18 cellular contexts compared by ENCODE assay signal in genomic region chr6:39801456-39802251, GRCh38. TPM values are rescaled to one million over a fixed set of nuclear protein-coding genes. Genes with fewer than 3 reads are reported as not detected.
A peak's percentile ranks its signal among the peaks of the same experiment; 100 is the strongest.
DNase-seq lines count a peak whose midpoint lies in the region; ATAC-seq and TF ChIP-seq lines count a peak whose summit lies in the region.
"Had no signal": no experiment of that assay in that cellular context is flagged by ENCODE, and none has a peak within 500 bp of the region (broad histone marks: within the 10 kb centered on the region; RNA-seq: fewer than 3 reads in every experiment).

No MANE protein-coding gene starts in this region.

- H3K4me3 Mint-ChIP-seq in progenitor cell of endocrine pancreas (ENCODE audit: low read depth), result no peak overlapping the region
- H3K4me3 Mint-ChIP-seq: neural crest cell; stimulated activated effector memory CD8-positive, alpha-beta T cell treated with anti-CD3 and anti-CD28 coated beads, Interleukin-12 subunit alpha, Interleukin-12 subunit beta, amount 100 ng/mL, for 72 hours had no signal

- H3K4me1 ChIP-seq in adipocyte (ENCODE audit: control insufficient read depth, insufficient read depth, low read length), result peaks cover 24% of the 10 kb centered on the region
- H3K4me1 ChIP-seq: SJCRH30 had no signal

- no peaks in the 10 kb centered on the region for H3K27me3 Mint-ChIP-seq in progenitor cell of endocrine pancreas

- peaks cover 20% of the 10 kb centered on the region for H3K4me1 Mint-ChIP-seq in progenitor cell of endocrine pancreas (ENCODE audit: low read depth)
- H3K4me1 Mint-ChIP-seq: stimulated activated effector memory CD8-positive, alpha-beta T cell treated with anti-CD3 and anti-CD28 coated beads, Interleukin-12 subunit alpha, Interleukin-12 subunit beta, amount 100 ng/mL, for 72 hours had no signal

- H3K36me3 ChIP-seq in adipocyte (ENCODE audit: control insufficient read depth, insufficient read depth, low read length, severe bottlenecking), result no peaks in the 10 kb centered on the region
- H3K36me3 ChIP-seq: adrenal gland; BLaER1 treated with 17β-estradiol and CSF1 and Interleukin-3, amounts not matched to agents 10 nM and 100 nM; SJCRH30; vagina had no signal

- no peaks in the 10 kb centered on the region for H3K9me3 Mint-ChIP-seq in progenitor cell of endocrine pancreas (ENCODE audit: low read depth)
- H3K9me3 Mint-ChIP-seq: neural crest cell; stimulated activated effector memory CD8-positive, alpha-beta T cell treated with anti-CD3 and anti-CD28 coated beads, Interleukin-12 subunit alpha, Interleukin-12 subunit beta, amount 100 ng/mL, for 72 hours had no signal

- DNase-seq in NCI-H1105 treated with DMSO at 0.1 percent for 48 hours (lab: John Stamatoyannopoulos, UW) (peak; percentile 74), adipocyte (ENCODE audit: low read depth) (no peak), progenitor cell of endocrine pancreas (ENCODE audit: low spot score, unreplicated experiment) (no peak), NCI-H1694 (lab: John Stamatoyannopoulos, UW) (no peak)
- DNase-seq: activated T-cell treated with anti-CD3 and anti-CD28 coated beads, Interleukin-2, amount 50 U/mL, for 1 hour; dermis blood vessel endothelial cell; GOT3; NCI-H2081 treated with DMSO at 0.1 percent for 48 hours; SJCRH30; T1000 had no signal

- no peak overlapping the region for H3K4me3 ChIP-seq in adipocyte (ENCODE audit: low read length)
- H3K4me3 ChIP-seq: adrenal gland; BLaER1 treated with 17β-estradiol and CSF1 and Interleukin-3, amounts not matched to agents 10 nM and 100 nM; SJCRH30; vagina had no signal

- TF ChIP-seq CTCF in progenitor cell of endocrine pancreas (IDR thresholded peaks at IDR 0.05; ENCODE audit: unreplicated experiment), result no peak

- peak overlapping the region; percentile 65 for H3K27ac Mint-ChIP-seq in progenitor cell of endocrine pancreas
- H3K27ac Mint-ChIP-seq: stimulated activated effector memory CD8-positive, alpha-beta T cell treated with anti-CD3 and anti-CD28 coated beads, Interleukin-12 subunit alpha, Interleukin-12 subunit beta, amount 100 ng/mL, for 72 hours had no signal

- H3K27me3 ChIP-seq in adipocyte (replicated peaks; ENCODE audit: control insufficient read depth, insufficient read depth, low read length), result no peaks in the 10 kb centered on the region
- H3K27me3 ChIP-seq in layer of hippocampus (ENCODE audit: control insufficient read depth, insufficient read depth, low read length), result no peaks in the 10 kb centered on the region
- H3K27me3 ChIP-seq: adrenal gland; BLaER1 treated with 17β-estradiol and CSF1 and Interleukin-3, amounts not matched to agents 10 nM and 100 nM; vagina had no signal

- H3K36me3 Mint-ChIP-seq in progenitor cell of endocrine pancreas (ENCODE audit: insufficient read depth), result no peaks in the 10 kb centered on the region
- H3K36me3 Mint-ChIP-seq: stimulated activated effector memory CD8-positive, alpha-beta T cell treated with anti-CD3 and anti-CD28 coated beads, Interleukin-12 subunit alpha, Interleukin-12 subunit beta, amount 100 ng/mL, for 72 hours had no signal

- H3K27ac ChIP-seq in layer of hippocampus (ENCODE audit: low read depth, low read length), result peak overlapping the region; percentile 62
- H3K27ac ChIP-seq: BLaER1 treated with 17β-estradiol and CSF1 and Interleukin-3, amounts not matched to agents 10 nM and 100 nM; SJCRH30; vagina had no signal

- no peak for ATAC-seq in HG03469 (IDR thresholded peaks at IDR 0.05; ENCODE audit: unreplicated experiment)
- ATAC-seq in HG03378 (IDR thresholded peaks at IDR 0.05; ENCODE audit: unreplicated experiment), result no peak
- ATAC-seq: stimulated activated effector memory CD8-positive, alpha-beta T cell treated with anti-CD3 and anti-CD28 coated beads, Interleukin-12 subunit alpha, Interleukin-12 subunit beta, amount 100 ng/mL, for 72 hours had no signal

- no peaks in the 10 kb centered on the region for H3K9me3 ChIP-seq in adipocyte (ENCODE audit: control insufficient read depth, low read length)
- H3K9me3 ChIP-seq: adrenal gland; BLaER1 treated with 17β-estradiol and CSF1 and Interleukin-3, amounts not matched to agents 10 nM and 100 nM; SJCRH30; vagina had no signal

- H3K9ac ChIP-seq in adipocyte (ENCODE audit: low read length), result peak overlapping the region; percentile 5
- H3K9ac ChIP-seq: BLaER1 treated with 17β-estradiol and CSF1 and Interleukin-3, amounts not matched to agents 10 nM and 100 nM had no signal

RNA-seq across cellular contexts. Expression of gene DAAM2, which starts 9.5 kb away (rescaled TPM):
- total RNA-seq in progenitor cell of endocrine pancreas, result 6.3 and 6.6 TPM in 2 replicates
